Comparison of ENCODE assay signal across 9 cellular contexts in genomic region chr1:109134423-109134822, GRCh38. TPM values are rescaled to one million over a fixed set of nuclear protein-coding genes. Genes with fewer than 3 reads are reported as not detected.
DNase-seq lines count a peak whose midpoint lies in the region; ATAC-seq, FAIRE-seq and TF ChIP-seq lines count a peak whose summit lies in the region.
"Had no signal": no experiment of that assay in that cellular context is flagged by ENCODE, and none has a peak within 500 bp of the region (broad histone marks: within the 10 kb centered on the region; RNA-seq: fewer than 3 reads in every experiment).

No MANE protein-coding gene starts in this region.

- H4K20me1 ChIP-seq in hepatocyte (ENCODE audit: insufficient read depth, poor library complexity, severe bottlenecking), result no peaks in the 10 kb centered on the region

- H3K79me2 ChIP-seq in hepatocyte, result no peaks in the 10 kb centered on the region

- H3K4me2 ChIP-seq in hepatocyte, result peak overlapping the region; percentile 73

- DNase-seq in CD4-positive, CD25-positive, alpha-beta regulatory T cell, result peak in 1 of 3 donors; percentile 47
- DNase-seq in NCI-H1105 (lab: John Stamatoyannopoulos, UW) (peak; percentile 18), hepatocyte (ENCODE audit: low spot score) (peak; percentile 67), NCI-H446 (lab: John Stamatoyannopoulos, UW) (no peak), D721Med (ENCODE audit: insufficient read length, low spot score) (no peak), HAP-1 (ENCODE audit: low spot score in 2 of 2) (no peak), SKM-1 treated with dmso at 0.1 percent for 144 hours (lab: John Stamatoyannopoulos, UW; ENCODE audit: unreplicated experiment) (no peak)

- in situ Hi-C loops in HAP-1 (cut with MboI; ENCODE audit: low sequenced_read_pairs), result no loop called here

- TF ChIP-seq CTCF in hepatocyte (IDR thresholded peaks at IDR 0.05; ENCODE audit: poor library complexity) (no peak), D721Med (IDR thresholded peaks at IDR 0.05; ENCODE audit: insufficient read depth, missing control alignments) (no peak)

- peak overlapping the region in 2 of 3 donors; percentile 62 to 67 for H3K27ac Mint-ChIP-seq in CD4-positive, CD25-positive, alpha-beta regulatory T cell

- H3K27me3 ChIP-seq in CD4-positive, CD25-positive, alpha-beta regulatory T cell (ENCODE audit: control insufficient read depth, insufficient read depth, low read length), result no peaks in the 10 kb centered on the region
- H3K27me3 ChIP-seq in hepatocyte (no peaks in the 10 kb centered on the region), HAP-1 (ENCODE audit: low read depth) (no peaks in the 10 kb centered on the region)

- peaks cover 2 to 18% (median 6%) of the 10 kb centered on the region in 4 donors for H3K4me1 Mint-ChIP-seq in CD4-positive, CD25-positive, alpha-beta regulatory T cell

- H3K9me3 Mint-ChIP-seq in CD4-positive, CD25-positive, alpha-beta regulatory T cell, result no peaks in the 10 kb centered on the region

- H3K4me1 ChIP-seq in CD4-positive, CD25-positive, alpha-beta regulatory T cell (ENCODE audit: control insufficient read depth, insufficient read depth, low read length, poor library complexity, severe bottlenecking), result no peaks in the 10 kb centered on the region
- H3K4me1 ChIP-seq in hepatocyte (ENCODE audit: insufficient read depth) (peaks cover 45% of the 10 kb centered on the region), HAP-1 (no peaks in the 10 kb centered on the region)

- ATAC-seq in CD4-positive, CD25-positive, alpha-beta regulatory T cell (ENCODE audit: low read depth in 2 of 2), result no peak
- ATAC-seq in GM18498 (IDR thresholded peaks at IDR 0.05; ENCODE audit: unreplicated experiment), result peak; percentile 48

- H3K36me3 Mint-ChIP-seq in CD4-positive, CD25-positive, alpha-beta regulatory T cell, result peaks cover 8% of the 10 kb centered on the region

- 35% methylated on average over 7 of the region's 7 CpGs for WGBS in hepatocyte (ENCODE audit: low lambda C conversion rate, missing lambda C conversion rate)

- peak overlapping the region in 2 of 4 donors; percentile 24 to 63 for H3K4me3 Mint-ChIP-seq in CD4-positive, CD25-positive, alpha-beta regulatory T cell

- no peaks in the 10 kb centered on the region for H3K36me3 ChIP-seq in CD4-positive, CD25-positive, alpha-beta regulatory T cell (ENCODE audit: control insufficient read depth, insufficient read depth, low read length)
- H3K36me3 ChIP-seq in hepatocyte (replicated peaks; ENCODE audit: insufficient read depth, low read depth) (no peaks in the 10 kb centered on the region), HAP-1 (replicated peaks) (no peaks in the 10 kb centered on the region)

- no peak overlapping the region for H3K4me3 ChIP-seq in CD4-positive, CD25-positive, alpha-beta regulatory T cell (ENCODE audit: low read depth, low read length)
- H3K4me3 ChIP-seq in hepatocyte (no peak overlapping the region), HAP-1 (no peak overlapping the region)

- peak overlapping the region; percentile 67 for H2AFZ ChIP-seq in hepatocyte

- H3K27me3 Mint-ChIP-seq in CD4-positive, CD25-positive, alpha-beta regulatory T cell, result peaks cover 4% of the 10 kb centered on the region

- H3K27ac ChIP-seq in CD4-positive, CD25-positive, alpha-beta regulatory T cell (ENCODE audit: insufficient read depth, low read length, poor library complexity, severe bottlenecking), result no peak overlapping the region
- peak overlapping the region; percentile 97 for H3K27ac ChIP-seq in hepatocyte

- FAIRE-seq in D721Med (lab: Jason Lieb, UNC), result no peak
- FAIRE-seq: HTR-8/SVneo had no signal

- no peaks in the 10 kb centered on the region for H3K9me2 ChIP-seq in hepatocyte (replicated peaks; ENCODE audit: insufficient read depth)

- H3K9me3 ChIP-seq in CD4-positive, CD25-positive, alpha-beta regulatory T cell (ENCODE audit: control insufficient read depth in 2 of 2, low read length in 2 of 2), result no peaks in the 10 kb centered on the region
- H3K9me3 ChIP-seq in hepatocyte (ENCODE audit: low read depth) (no peaks in the 10 kb centered on the region), HAP-1 (no peaks in the 10 kb centered on the region)

RNA-seq across cellular contexts. Expression of gene ELAPOR1, which starts 20.5 kb away (rescaled TPM):
- 19.5 TPM for total RNA-seq in CD4-positive, CD25-positive, alpha-beta regulatory T cell
- polyA plus RNA-seq in CD4-positive, CD25-positive, alpha-beta regulatory T cell, result 10 to 100 TPM in 3 of 4 donors, 1 to 10 TPM in 1; 9.8 to 17.9 (median 15.6) TPM
- 2.5 and 3.0 TPM in 2 replicates for total RNA-seq in hepatocyte
- polyA plus RNA-seq in hepatocyte, result 1.6 and 1.8 TPM in 2 replicates

RNA-seq across cellular contexts. Expression of gene TMEM167B, which starts 43.9 kb away (rescaled TPM):
- 69.7 TPM for total RNA-seq in CD4-positive, CD25-positive, alpha-beta regulatory T cell
- 10 to 100 TPM; 29.3 to 47.9 (median 36.1) TPM for polyA plus RNA-seq in CD4-positive, CD25-positive, alpha-beta regulatory T cell
- 33.4 and 35.0 TPM in 2 replicates for total RNA-seq in hepatocyte
- polyA plus RNA-seq in hepatocyte, result 18.3 and 25.0 TPM in 2 replicates

RNA-seq across cellular contexts. Expression of gene TAF13, which starts 58.6 kb away (rescaled TPM):
- total RNA-seq in CD4-positive, CD25-positive, alpha-beta regulatory T cell, result 31.3 TPM
- 1 to 10 TPM in 2 of 4 donors, under 1 TPM in 2; 0.89 to 2.6 (median 1.5) TPM for polyA plus RNA-seq in CD4-positive, CD25-positive, alpha-beta regulatory T cell
- total RNA-seq in hepatocyte, result 63.3 and 78.7 TPM in 2 replicates
- polyA plus RNA-seq in hepatocyte, result 15.7 and 22.1 TPM in 2 replicates

Comparison
In these comparisons a context has a peak if more than half of its experiments do, and no peak if none do; other contexts are left out.
1. DNase-seq: peak in NCI-H1105 (single experiment) and hepatocyte (single experiment); none in NCI-H446 (0 of 2), D721Med (single experiment), HAP-1 (0 of 2) and SKM-1 treated with dmso at 0.1 percent for 144 hours (single experiment).